Comparison of ENCODE assay signal across 11 cellular contexts in the genomic region with DNA sequence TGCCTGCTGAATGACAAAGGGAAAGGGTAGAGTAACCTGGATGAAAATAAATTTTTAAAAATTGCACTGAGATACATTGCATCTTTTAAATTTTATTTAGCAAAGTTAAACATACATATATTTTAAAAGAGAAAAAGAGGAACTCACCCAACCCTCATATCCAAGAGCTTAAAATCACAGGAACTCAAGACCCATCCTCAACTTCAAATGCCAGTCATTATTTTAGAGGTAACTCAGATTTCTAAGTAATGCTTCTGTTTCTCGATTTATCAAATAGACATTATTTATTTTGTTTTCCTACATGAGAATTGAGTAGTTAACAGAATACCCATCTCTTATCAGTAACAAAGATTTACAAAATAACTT. TPM values are rescaled to one million over a fixed set of nuclear protein-coding genes. Genes with fewer than 3 reads are reported as not detected.
A peak's percentile ranks its signal among the peaks of the same experiment; 100 is the strongest.
DNase-seq lines count a peak whose midpoint lies in the region; ATAC-seq lines count a peak whose summit lies in the region.
"Had no signal": no experiment of that assay in that cellular context is flagged by ENCODE, and none has a peak within 500 bp of the region (broad histone marks: within the 10 kb centered on the region; RNA-seq: fewer than 3 reads in every experiment).

No MANE protein-coding gene starts in this region.

- no peaks in the 10 kb centered on the region for H3K27me3 ChIP-seq in naive thymus-derived CD4-positive, alpha-beta T cell (ENCODE audit: control insufficient read depth in 2 of 2, insufficient read depth in 2 of 2, low read length in 2 of 2)
- H3K27me3 ChIP-seq: pancreas had no signal

- peaks cover 12% of the 10 kb centered on the region for H3K36me3 Mint-ChIP-seq in stimulated activated naive CD8-positive, alpha-beta T cell treated with anti-CD3 and anti-CD28 coated beads, Interleukin-15, Interleukin-2, amounts not matched to agents 100 ng/mL and 50 ng/mL, for 24 hours (ENCODE audit: low read depth)
- no peaks in the 10 kb centered on the region for H3K36me3 Mint-ChIP-seq in activated naive CD8-positive, alpha-beta T cell
- H3K36me3 Mint-ChIP-seq in naive thymus-derived CD4-positive, alpha-beta T cell = peaks cover 0 to 1% (median 0%) of the 10 kb centered on the region in 5 donors
- peaks cover 3% of the 10 kb centered on the region for H3K36me3 Mint-ChIP-seq in activated CD4-positive, alpha-beta T cell treated with anti-CD3 and anti-CD28 coated beads, Interleukin-2, amount 10 ng/mL, durations not matched to agents 7 days and 5 days (ENCODE audit: low read depth)

- H3K27ac Mint-ChIP-seq in stimulated activated naive CD8-positive, alpha-beta T cell treated with anti-CD3 and anti-CD28 coated beads, Interleukin-15, Interleukin-2, amounts not matched to agents 100 ng/mL and 50 ng/mL, for 24 hours = no peak overlapping the region
- no peak overlapping the region for H3K27ac Mint-ChIP-seq in stimulated activated naive CD8-positive, alpha-beta T cell treated with anti-CD3 and anti-CD28 coated beads, Interleukin-15, amount 100 ng/mL, for 72 hours
- peak overlapping the region; percentile 29 for H3K27ac Mint-ChIP-seq in activated naive CD8-positive, alpha-beta T cell
- peak overlapping the region in 7 of 9 donors; percentile 20 to 100 (median 78) for H3K27ac Mint-ChIP-seq in naive thymus-derived CD4-positive, alpha-beta T cell
- H3K27ac Mint-ChIP-seq in activated CD4-positive, alpha-beta T cell treated with anti-CD3 and anti-CD28 coated beads, Interleukin-2, amount 10 ng/mL, durations not matched to agents 7 days and 5 days = no peak overlapping the region

- DNase-seq in stimulated activated naive CD8-positive, alpha-beta T cell treated with anti-CD3 and anti-CD28 coated beads, Interleukin-15, amount 100 ng/mL, for 72 hours = no peak
- no peak for DNase-seq in naive thymus-derived CD4-positive, alpha-beta T cell
- DNase-seq in ecto neural progenitor cell (ENCODE audit: low spot score) (no peak), iPS-NIHi7 (ENCODE audit: extremely low spot score) (no peak)
- no peak for DNase-seq in activated CD4-positive, alpha-beta T cell treated with anti-CD3 and anti-CD28 coated beads, Interleukin-2, amount 10 ng/mL, durations not matched to agents 7 days and 5 days
- DNase-seq: activated CD4-positive, CD25-positive, alpha-beta regulatory T cell; activated naive CD4-positive, alpha-beta T cell treated with anti-CD3 and anti-CD28 coated beads for 36 hours; pancreas had no signal

- H3K4me3 Mint-ChIP-seq in stimulated activated naive CD8-positive, alpha-beta T cell treated with anti-CD3 and anti-CD28 coated beads, Interleukin-15, Interleukin-2, amounts not matched to agents 100 ng/mL and 50 ng/mL, for 24 hours = peak overlapping the region; percentile 33
- H3K4me3 Mint-ChIP-seq in stimulated activated naive CD8-positive, alpha-beta T cell treated with anti-CD3 and anti-CD28 coated beads, Interleukin-15, amount 100 ng/mL, for 72 hours = peak overlapping the region in 1 of 2 donors; percentile 29
- H3K4me3 Mint-ChIP-seq in activated naive CD8-positive, alpha-beta T cell = no peak overlapping the region
- no peak overlapping the region for H3K4me3 Mint-ChIP-seq in naive thymus-derived CD4-positive, alpha-beta T cell
- H3K4me3 Mint-ChIP-seq in activated CD4-positive, alpha-beta T cell treated with anti-CD3 and anti-CD28 coated beads, Interleukin-2, amount 10 ng/mL, durations not matched to agents 7 days and 5 days = no peak overlapping the region

- no peaks in the 10 kb centered on the region for H3K9me3 Mint-ChIP-seq in stimulated activated naive CD8-positive, alpha-beta T cell treated with anti-CD3 and anti-CD28 coated beads, Interleukin-15, Interleukin-2, amounts not matched to agents 100 ng/mL and 50 ng/mL, for 24 hours
- H3K9me3 Mint-ChIP-seq in stimulated activated naive CD8-positive, alpha-beta T cell treated with anti-CD3 and anti-CD28 coated beads, Interleukin-15, amount 100 ng/mL, for 72 hours = no peaks in the 10 kb centered on the region
- H3K9me3 Mint-ChIP-seq in activated naive CD8-positive, alpha-beta T cell (ENCODE audit: low read depth) = no peaks in the 10 kb centered on the region
- no peaks in the 10 kb centered on the region for H3K9me3 Mint-ChIP-seq in naive thymus-derived CD4-positive, alpha-beta T cell
- no peaks in the 10 kb centered on the region for H3K9me3 Mint-ChIP-seq in activated CD4-positive, alpha-beta T cell treated with anti-CD3 and anti-CD28 coated beads, Interleukin-2, amount 10 ng/mL, durations not matched to agents 7 days and 5 days
- H3K9me3 Mint-ChIP-seq: activated naive CD4-positive, alpha-beta T cell treated with anti-CD3 and anti-CD28 coated beads for 36 hours had no signal

- peak overlapping the region; percentile 98 for H3K27ac ChIP-seq in naive thymus-derived CD4-positive, alpha-beta T cell (ENCODE audit: low read depth, low read length)

- no peak overlapping the region for H3K4me3 ChIP-seq in naive thymus-derived CD4-positive, alpha-beta T cell (ENCODE audit: low read length)
- H3K4me3 ChIP-seq: pancreas had no signal

- peaks cover 0 to 3% (median 0%) of the 10 kb centered on the region in 3 experiments for H3K36me3 ChIP-seq in naive thymus-derived CD4-positive, alpha-beta T cell (ENCODE audit: control insufficient read depth in 2 of 3, insufficient read depth in 3 of 3, low read length in 3 of 3)
- H3K36me3 ChIP-seq: pancreas had no signal

- intact Hi-C loops in naive thymus-derived CD4-positive, alpha-beta T cell (cut with micrococcal nuclease) = loop anchor here (1.0 to 5.0 kb wide), 15 partner anchors 24 to 608 kb away; partner anchors contain the start of genes RINT1 (in 1 of the 2) and SRPK2 (in 1 of the 2)

- no peak for ATAC-seq in stimulated activated naive CD8-positive, alpha-beta T cell treated with anti-CD3 and anti-CD28 coated beads, Interleukin-15, amount 100 ng/mL, for 72 hours
- ATAC-seq in naive thymus-derived CD4-positive, alpha-beta T cell = no peak
- ATAC-seq in HG03045 (IDR thresholded peaks at IDR 0.05; ENCODE audit: unreplicated experiment) = no peak
- ATAC-seq: pancreas had no signal

- CTCF ChIA-PET in naive thymus-derived CD4-positive, alpha-beta T cell (lab: Charles Lee) = interaction anchor here (0.6 to 6.7 kb wide), 34 partner anchors 10 to 582 kb away, joined by 3 to 76 read pairs (median 5); partner anchors contain the start of gene KMT2E
- CTCF ChIA-PET in activated CD4-positive, alpha-beta T cell treated with anti-CD3 and anti-CD28 coated beads, Interleukin-2, amount 10 ng/mL, durations not matched to agents 7 days and 5 days (lab: Charles Lee) = interaction anchor here (0.5 to 9.3 kb wide), 24 partner anchors 9 to 422 kb away, joined by 3 to 120 read pairs (median 4); partner anchors contain the start of gene KMT2E

- peaks cover 16 to 21% of the 10 kb centered on the region in 2 donors for H3K4me1 ChIP-seq in naive thymus-derived CD4-positive, alpha-beta T cell (ENCODE audit: control insufficient read depth in 2 of 2, insufficient read depth in 2 of 2, low read length in 2 of 2)

- H3K4me1 Mint-ChIP-seq in stimulated activated naive CD8-positive, alpha-beta T cell treated with anti-CD3 and anti-CD28 coated beads, Interleukin-15, Interleukin-2, amounts not matched to agents 100 ng/mL and 50 ng/mL, for 24 hours (ENCODE audit: low read depth) = peaks cover 86% of the 10 kb centered on the region
- peaks cover 47% of the 10 kb centered on the region for H3K4me1 Mint-ChIP-seq in stimulated activated naive CD8-positive, alpha-beta T cell treated with anti-CD3 and anti-CD28 coated beads, Interleukin-15, amount 100 ng/mL, for 72 hours
- H3K4me1 Mint-ChIP-seq in activated naive CD8-positive, alpha-beta T cell (ENCODE audit: low read depth) = peaks cover 48% of the 10 kb centered on the region
- peaks cover 27 to 68% (median 50%) of the 10 kb centered on the region in 7 donors for H3K4me1 Mint-ChIP-seq in naive thymus-derived CD4-positive, alpha-beta T cell
- H3K4me1 Mint-ChIP-seq in activated CD4-positive, alpha-beta T cell treated with anti-CD3 and anti-CD28 coated beads, Interleukin-2, amount 10 ng/mL, durations not matched to agents 7 days and 5 days = peaks cover 54% of the 10 kb centered on the region

- no peaks in the 10 kb centered on the region for H3K9me3 ChIP-seq in naive thymus-derived CD4-positive, alpha-beta T cell (ENCODE audit: control insufficient read depth in 2 of 3, low read length in 3 of 3)
- H3K9me3 ChIP-seq: pancreas had no signal

- POLR2A ChIA-PET in naive thymus-derived CD4-positive, alpha-beta T cell (lab: Charles Lee) = interaction anchor here (0.6 to 18.2 kb wide), 11 partner anchors 10 to 265 kb away, joined by 3 to 639 read pairs (median 4); partner anchors contain the start of gene KMT2E
- POLR2A ChIA-PET in activated CD4-positive, alpha-beta T cell treated with anti-CD3 and anti-CD28 coated beads, Interleukin-2, amount 10 ng/mL, durations not matched to agents 7 days and 5 days (lab: Charles Lee) = interaction anchor here (0.6 to 1.7 kb wide), 4 partner anchors 12 to 51 kb away, joined by 3 to 14 read pairs (median 5); no protein-coding TSS in a partner anchor

- H3K27me3 Mint-ChIP-seq in stimulated activated naive CD8-positive, alpha-beta T cell treated with anti-CD3 and anti-CD28 coated beads, Interleukin-15, Interleukin-2, amounts not matched to agents 100 ng/mL and 50 ng/mL, for 24 hours = no peaks in the 10 kb centered on the region
- H3K27me3 Mint-ChIP-seq in stimulated activated naive CD8-positive, alpha-beta T cell treated with anti-CD3 and anti-CD28 coated beads, Interleukin-15, amount 100 ng/mL, for 72 hours = no peaks in the 10 kb centered on the region
- no peaks in the 10 kb centered on the region for H3K27me3 Mint-ChIP-seq in activated naive CD8-positive, alpha-beta T cell
- no peaks in the 10 kb centered on the region for H3K27me3 Mint-ChIP-seq in naive thymus-derived CD4-positive, alpha-beta T cell
- H3K27me3 Mint-ChIP-seq in activated CD4-positive, alpha-beta T cell treated with anti-CD3 and anti-CD28 coated beads, Interleukin-2, amount 10 ng/mL, durations not matched to agents 7 days and 5 days = no peaks in the 10 kb centered on the region

RNA-seq across cellular contexts. Expression of gene KMT2E, which starts 32.4 kb away (rescaled TPM):
- total RNA-seq in naive thymus-derived CD4-positive, alpha-beta T cell = 100 to 1,000 TPM; 129 to 221 (median 186) TPM
- 100 to 1,000 TPM; 195 to 221 TPM for polyA plus RNA-seq in naive thymus-derived CD4-positive, alpha-beta T cell
- 10 to 100 TPM; 97.4 to 98.5 TPM for total RNA-seq in activated CD4-positive, alpha-beta T cell treated with anti-CD3 and anti-CD28 coated beads, Interleukin-2, amount 10 ng/mL, durations not matched to agents 7 days and 5 days

Comparison
In these comparisons a context has a peak if more than half of its experiments do, and no peak if none do; other contexts are left out.
1. H3K27ac Mint-ChIP-seq: peak in activated naive CD8-positive, alpha-beta T cell (single experiment) and naive thymus-derived CD4-positive, alpha-beta T cell (7 of 9); none in stimulated activated naive CD8-positive, alpha-beta T cell treated with anti-CD3 and anti-CD28 coated beads, Interleukin-15, Interleukin-2, amounts not matched to agents 100 ng/mL and 50 ng/mL, for 24 hours (single experiment), stimulated activated naive CD8-positive, alpha-beta T cell treated with anti-CD3 and anti-CD28 coated beads, Interleukin-15, amount 100 ng/mL, for 72 hours (0 of 2) and activated CD4-positive, alpha-beta T cell treated with anti-CD3 and anti-CD28 coated beads, Interleukin-2, amount 10 ng/mL, durations not matched to agents 7 days and 5 days (single experiment).